8 cellular contexts compared by ENCODE assay signal in the genomic region with DNA sequence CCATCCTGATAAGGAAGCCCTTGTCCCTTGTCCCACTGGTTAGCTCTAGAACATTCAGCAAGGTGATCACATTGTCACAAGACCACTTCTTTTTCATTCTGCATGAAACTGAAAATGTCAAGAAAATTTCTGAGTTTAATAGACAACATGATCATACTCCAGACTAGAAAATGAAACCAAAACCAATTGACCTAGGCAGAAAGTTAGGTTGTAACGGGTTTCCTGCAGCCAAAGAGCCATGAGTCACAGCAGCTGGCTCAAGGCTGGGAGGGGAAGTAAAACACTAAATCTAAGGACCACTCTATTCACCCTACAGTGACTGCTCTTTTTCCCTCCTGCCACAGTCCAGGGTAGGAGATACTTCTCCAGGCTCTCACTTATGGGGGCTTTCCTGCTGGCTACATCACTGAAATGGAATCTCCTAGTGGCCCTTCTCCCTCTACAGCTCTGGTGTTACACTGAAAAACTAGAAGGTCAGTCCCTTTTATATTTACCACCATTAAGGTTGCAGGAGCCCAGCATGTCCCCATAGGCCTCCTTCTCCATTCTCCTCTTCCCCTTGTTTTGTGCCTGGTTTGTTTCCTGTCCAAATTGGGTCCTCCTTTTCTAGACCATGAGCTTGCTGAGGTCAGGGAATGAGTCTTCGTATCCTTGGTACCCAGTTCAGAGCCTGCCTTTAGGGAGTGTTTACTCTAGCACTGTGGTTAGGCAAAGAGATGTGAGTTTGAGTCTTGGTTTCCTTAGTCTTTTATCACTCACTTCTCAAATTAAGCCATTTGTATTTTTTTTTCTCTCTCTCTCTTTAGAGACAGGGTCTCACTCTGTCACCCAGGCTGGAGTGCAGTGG.
A peak's percentile ranks its signal among the peaks of the same experiment; 100 is the strongest.
DNase-seq lines count a peak whose midpoint lies in the region; ATAC-seq and TF ChIP-seq lines count a peak whose summit lies in the region.

No MANE protein-coding gene starts in this region.

- peaks cover 3% of the 10 kb centered on the region for H3K36me3 Mint-ChIP-seq in activated naive CD8-positive, alpha-beta T cell

- peaks cover 40% of the 10 kb centered on the region for H3K4me1 ChIP-seq in ACC112 (ENCODE audit: control insufficient read depth, insufficient read depth, low read length, unreplicated experiment)
- peaks cover 23% of the 10 kb centered on the region for H3K4me1 ChIP-seq in RWPE2 (ENCODE audit: insufficient read depth, poor library complexity, severe bottlenecking)

- H3K27ac ChIP-seq in ACC112 (ENCODE audit: low read depth, low read length) (peak overlapping the region; percentile 68), RWPE2 (ENCODE audit: poor library complexity, severe bottlenecking) (peak overlapping the region; percentile 44)

- H3K4me3 ChIP-seq in ACC112 (ENCODE audit: low read depth, low read length) (peak overlapping the region; percentile 63), RWPE2 (ENCODE audit: severe bottlenecking) (no peak overlapping the region)

- H3K27ac Mint-ChIP-seq in activated naive CD8-positive, alpha-beta T cell, result peak overlapping the region; percentile 90

- peak; percentile 88 for ATAC-seq in GM19023 (IDR thresholded peaks at IDR 0.05; ENCODE audit: unreplicated experiment)
- peak; percentile 88 for ATAC-seq in HG03139 (IDR thresholded peaks at IDR 0.05; ENCODE audit: unreplicated experiment)
- peak; percentile 52 for ATAC-seq in RWPE2 (ENCODE audit: low read depth)

- H3K4me3 Mint-ChIP-seq in activated naive CD8-positive, alpha-beta T cell, result peak overlapping the region; percentile 81

- no peak for TF ChIP-seq CTCF in RWPE2 (IDR thresholded peaks at IDR 0.05; ENCODE audit: poor library complexity, severe bottlenecking)

- no peak for DNase-seq in RWPE2 (ENCODE audit: low spot score)
- peak; percentile 66 for DNase-seq in hepatic stellate cell (ENCODE audit: low spot score)
- peak; percentile 41 for DNase-seq in stimulated activated CD4-positive, alpha-beta T cell treated with anti-CD3 and anti-CD28 coated beads, Interleukin-4, amount 100 ng/mL, for 24 hours
- no peak for DNase-seq in NCI-H2227 (lab: John Stamatoyannopoulos, UW; ENCODE audit: unreplicated experiment)

- H3K36me3 ChIP-seq in ACC112 (ENCODE audit: insufficient read depth, low read length) (no peaks in the 10 kb centered on the region), RWPE2 (ENCODE audit: low read depth) (no peaks in the 10 kb centered on the region)

- H3K27me3 Mint-ChIP-seq in activated naive CD8-positive, alpha-beta T cell, result no peaks in the 10 kb centered on the region

- no peaks in the 10 kb centered on the region for H3K9me3 ChIP-seq in RWPE2 (ENCODE audit: severe bottlenecking)

- H2AFZ ChIP-seq in ACC112 (ENCODE audit: low read length, unreplicated experiment), result peak overlapping the region; percentile 86

- H3K9me3 Mint-ChIP-seq in activated naive CD8-positive, alpha-beta T cell (ENCODE audit: low read depth), result no peaks in the 10 kb centered on the region

- H3K4me1 Mint-ChIP-seq in activated naive CD8-positive, alpha-beta T cell (ENCODE audit: low read depth), result peaks cover 22% of the 10 kb centered on the region

- H3K79me2 ChIP-seq in ACC112 (ENCODE audit: control insufficient read depth, insufficient read depth, low read length, unreplicated experiment), result no peaks in the 10 kb centered on the region

- H3K27me3 ChIP-seq in ACC112 (ENCODE audit: insufficient read depth, low read length) (no peaks in the 10 kb centered on the region), RWPE2 (ENCODE audit: insufficient read depth, poor library complexity, severe bottlenecking) (no peaks in the 10 kb centered on the region)

Comparison
In these comparisons a context has a peak if more than half of its experiments do, and no peak if none do; other contexts are left out.
1. DNase-seq: peak in hepatic stellate cell (single experiment) and stimulated activated CD4-positive, alpha-beta T cell treated with anti-CD3 and anti-CD28 coated beads, Interleukin-4, amount 100 ng/mL, for 24 hours (single experiment); none in RWPE2 (single experiment) and NCI-H2227 (single experiment).
2. Peak in every context shown above with its lines, with median percentiles within 50 percentile points of each other: ATAC-seq.